Comparison of ENCODE assay signal across 18 cellular contexts in genomic region chr15:69085325-69086081, GRCh38.
A peak's percentile ranks its signal among the peaks of the same experiment; 100 is the strongest.
DNase-seq lines count a peak whose midpoint lies in the region; ATAC-seq and TF ChIP-seq lines count a peak whose summit lies in the region.
"Had no signal": no experiment of that assay in that cellular context is flagged by ENCODE, and none has a peak within 500 bp of the region (broad histone marks: within the 10 kb centered on the region; RNA-seq: fewer than 3 reads in every experiment).

No MANE protein-coding gene starts in this region.

- WGBS in HUES64: 52% methylated on average over 4 of the region's 5 CpGs
- WGBS in esophagus muscularis mucosa: 64% methylated on average over 5 of the region's 5 CpGs

- H3K36me3 ChIP-seq in BLaER1 (no peaks in the 10 kb centered on the region), HUES64 (ENCODE audit: insufficient read depth, low read length) (no peaks in the 10 kb centered on the region), esophagus muscularis mucosa (no peaks in the 10 kb centered on the region)

- H3K4me3 Mint-ChIP-seq in WTC11: peak overlapping the region; percentile 11; the same call in 1 of the 2 replicates
- H3K4me3 Mint-ChIP-seq: CD8-positive, alpha-beta T cell had no signal

- peak overlapping the region; percentile 74 for H3K4me2 ChIP-seq in BLaER1

- H3K27me3 ChIP-seq in BLaER1: no peaks in the 10 kb centered on the region
- H3K27me3 ChIP-seq in HUES64 (ENCODE audit: insufficient read depth, low read length): peaks cover 66% of the 10 kb centered on the region
- peaks cover 0 to 32% (median 0%) of the 10 kb centered on the region in 4 donors for H3K27me3 ChIP-seq in esophagus muscularis mucosa

- H3K9me3 ChIP-seq in BLaER1 (no peaks in the 10 kb centered on the region), HUES64 (ENCODE audit: insufficient read depth, low read depth, low read length) (no peaks in the 10 kb centered on the region), esophagus muscularis mucosa (no peaks in the 10 kb centered on the region)

- POLR2A ChIA-PET in WTC11 (lab: Charles Lee): interaction anchor here (0.6 kb wide), 2 partner anchors 42 to 308 kb away, joined by 3 to 4 read pairs; no protein-coding TSS in a partner anchor

- H3K27ac ChIP-seq in BLaER1 (no peak overlapping the region), HUES64 (ENCODE audit: low read depth, low read length) (peak overlapping the region; percentile 87; the same call in 1 of the 2 replicates), esophagus muscularis mucosa (replicated peaks in 1 of 4) (no peak overlapping the region)
- H3K27ac ChIP-seq: HL-60 had no signal

- peaks cover 16% of the 10 kb centered on the region for H3K27me3 Mint-ChIP-seq in WTC11 (ENCODE audit: low read depth)

- H3K4me3 ChIP-seq in BLaER1 (no peak overlapping the region), HUES64 (ENCODE audit: low read length) (no peak overlapping the region), esophagus muscularis mucosa (no peak overlapping the region)

- H3K4me1 ChIP-seq in BLaER1 (peaks cover 74% of the 10 kb centered on the region), HUES64 (ENCODE audit: insufficient read depth, low read length) (peaks cover 69% of the 10 kb centered on the region), esophagus muscularis mucosa (peaks cover 0 to 33% (median 23%) of the 10 kb centered on the region in 4 donors)

- no peaks in the 10 kb centered on the region for H3K9me3 Mint-ChIP-seq in WTC11
- H3K9me3 Mint-ChIP-seq: CD8-positive, alpha-beta T cell had no signal

- no peaks in the 10 kb centered on the region for H4K20me1 ChIP-seq in BLaER1

- ATAC-seq in WTC11: no peak
- ATAC-seq: CD8-positive, alpha-beta T cell; Right ventricle myocardium inferior; SK-N-SH treated with all-trans-retinoic acid at 6 μM for 48 hours had no signal

- TF ChIP-seq CTCF in WTC11 (IDR thresholded peaks at IDR 0.05): no peak
- TF ChIP-seq CTCF in esophagus muscularis mucosa (IDR thresholded peaks at IDR 0.05): no peak

- no peak for TF ChIP-seq EP300 in esophagus muscularis mucosa (IDR thresholded peaks at IDR 0.05)

- intact Hi-C loops in esophagus muscularis mucosa (cut with DNase I): no loop called here

- H3K9ac ChIP-seq in BLaER1 (no peak overlapping the region), HUES64 (ENCODE audit: low read depth, low read length) (no peak overlapping the region)

- peaks cover 92% of the 10 kb centered on the region for H3K4me1 Mint-ChIP-seq in WTC11

- DNase-seq in WTC11 (ENCODE audit: low spot score) (no peak), mesenteric fat pad (ENCODE audit: low spot score) (peak; percentile 14), esophagus muscularis mucosa (ENCODE audit: extremely low spot score) (no peak), NCI-H446 (lab: John Stamatoyannopoulos, UW) (no peak)
- no peak for DNase-seq in activated CD8-positive, alpha-beta memory T cell treated with anti-CD3 and anti-CD28 coated beads, Interleukin-2, amount 50 U/mL, for 48 hours
- no peak for DNase-seq in stimulated activated naive CD4-positive, alpha-beta T cell treated with Interleukin-2 at 50 U/mL for 16 hours (lab: John Stamatoyannopoulos, UW)
- DNase-seq: Calu3; CD8-positive, alpha-beta T cell; HCEC 1CT; NCI-H1105 treated with DMSO at 0.1 percent for 48 hours; NCI-H1694; NCI-H510A; NCI-H774 had no signal

- no peak overlapping the region for H3K27ac Mint-ChIP-seq in WTC11
- H3K27ac Mint-ChIP-seq: CD8-positive, alpha-beta T cell had no signal

- H3K36me3 Mint-ChIP-seq in WTC11: no peaks in the 10 kb centered on the region
- H3K36me3 Mint-ChIP-seq: CD8-positive, alpha-beta T cell had no signal

- no peak for TF ChIP-seq POLR2A in esophagus muscularis mucosa (IDR thresholded peaks at IDR 0.05; ENCODE audit: low read depth)

- CTCF ChIA-PET in WTC11 (lab: Charles Lee): interaction anchor here (0.6 to 1.5 kb wide), 3 partner anchors 22 to 412 kb away, joined by 3 to 5 read pairs (median 3); no protein-coding TSS in a partner anchor

TF ChIP-seq in WTC11, 78 proteins besides CTCF, POLR2A, EP300 and RAD21 (continues in another document):
- TF ChIP-seq ATF2 (CRISPR knock-in tag; IDR thresholded peaks at IDR 0.05; ENCODE audit: borderline replicate concordance, low read depth) (no peak), FOXP4 (CRISPR knock-in tag; IDR thresholded peaks at IDR 0.05) (no peak), STAT6 (CRISPR knock-in tag; conservative IDR thresholded peaks at IDR 0.05; ENCODE audit: low read depth) (no peak), CDX4 (CRISPR knock-in tag; IDR thresholded peaks at IDR 0.05; ENCODE audit: borderline replicate concordance) (no peak), ATF6 (CRISPR knock-in tag; IDR thresholded peaks at IDR 0.05) (no peak)
